21 cellular contexts compared by ENCODE assay signal in genomic region chr7:132458685-132459084, GRCh38.
"Had no signal": no experiment of that assay in that cellular context is flagged by ENCODE, and none has a peak within 500 bp of the region (broad histone marks: within the 10 kb centered on the region; RNA-seq: fewer than 3 reads in every experiment).

No MANE protein-coding gene starts in this region.

- ATAC-seq: activated CD4-positive, CD25-positive, alpha-beta regulatory T cell treated with anti-CD3 and anti-CD28 coated beads, Interleukin-2, amount 50 U/mL, for 24 hours; activated CD8-positive, alpha-beta memory T cell treated with anti-CD3 and anti-CD28 coated beads, Interleukin-2, amount 10 ng/mL, durations not matched to agents 7 days and 5 days; stimulated activated memory B cell treated with anti-CD40 and anti-IgM and Interleukin-4, amounts not matched to agents 10 μg/mL and 1 μg/mL and 100 μg/mL, for 72 hours; upper lobe of right lung had no signal

- H3K4me1 Mint-ChIP-seq: mesothelial cell of epicardium; naive B cell; stimulated activated memory B cell treated with anti-CD40 and anti-IgM and Interleukin-4, amounts not matched to agents 10 μg/mL and 1 μg/mL and 100 μg/mL, for 72 hours had no signal

- H3K27ac Mint-ChIP-seq: activated CD4-positive, alpha-beta memory T cell treated with anti-CD3 and anti-CD28 coated beads, Interleukin-2, amount 10 ng/mL, durations not matched to agents 7 days and 5 days; activated CD4-positive, alpha-beta T cell treated with anti-CD3 and anti-CD28 coated beads, Interleukin-2, amount 10 ng/mL, durations not matched to agents 24 days and 14 days; activated CD8-positive, alpha-beta memory T cell treated with anti-CD3 and anti-CD28 coated beads, Interleukin-2, amount 10 ng/mL, durations not matched to agents 7 days and 5 days; activated T-helper 2 cell treated with anti-CD3 and anti-CD28 coated beads, Interferon-gamma antibody, Interleukin-2, Interleukin-4, amounts not matched to agents 10 μg/mL and 5 μg/mL and 100 μg/mL, durations not matched to agents 14 hours and 24 hours and 36 hours; mesothelial cell of epicardium; naive B cell; neural progenitor cell; stimulated activated memory B cell treated with anti-CD40 and anti-IgM and Interleukin-4, amounts not matched to agents 10 μg/mL and 1 μg/mL and 100 μg/mL, for 72 hours had no signal

- H3K36me3 Mint-ChIP-seq: activated CD8-positive, alpha-beta memory T cell treated with anti-CD3 and anti-CD28 coated beads, Interleukin-2, amount 10 ng/mL, durations not matched to agents 7 days and 5 days; mesothelial cell of epicardium; naive B cell; neural progenitor cell; stimulated activated memory B cell treated with anti-CD40 and anti-IgM and Interleukin-4, amounts not matched to agents 10 μg/mL and 1 μg/mL and 100 μg/mL, for 72 hours had no signal

- DNase-seq: activated CD4-positive, alpha-beta memory T cell treated with anti-CD3 and anti-CD28 coated beads, Interleukin-2, amount 10 ng/mL, durations not matched to agents 7 days and 5 days; activated CD4-positive, alpha-beta T cell treated with anti-CD3 and anti-CD28 coated beads, Interleukin-2, amount 10 ng/mL, durations not matched to agents 24 days and 14 days; activated CD8-positive, alpha-beta memory T cell treated with anti-CD3 and anti-CD28 coated beads, Interleukin-2, amount 10 ng/mL, durations not matched to agents 7 days and 5 days; activated T-cell treated with anti-CD3 and anti-CD28 coated beads, Interleukin-2, amount 50 U/mL, for 48 hours; amygdala; central memory CD4-positive, alpha-beta T cell; foreskin fibroblast; head of caudate nucleus; naive B cell; stimulated activated CD4-positive, alpha-beta T cell treated with anti-CD3 and anti-CD28 coated beads, Interleukin-1b, Interleukin-23, amount 100 ng/mL, for 48 hours; stimulated activated CD4-positive, alpha-beta T cell treated with anti-CD3 and anti-CD28 coated beads, Interleukin-4, amount 100 ng/mL, for 4 hours; stimulated activated CD8-positive, alpha-beta memory T cell treated with anti-CD3 and anti-CD28 coated beads, Interleukin-4, amount 100 ng/mL, for 48 hours; T-helper 9 cell; tibial artery; upper lobe of right lung; WERI-Rb-1 had no signal

- H3K4me3 Mint-ChIP-seq: activated CD4-positive, alpha-beta memory T cell treated with anti-CD3 and anti-CD28 coated beads, Interleukin-2, amount 10 ng/mL, durations not matched to agents 7 days and 5 days; activated CD4-positive, alpha-beta T cell treated with anti-CD3 and anti-CD28 coated beads, Interleukin-2, amount 10 ng/mL, durations not matched to agents 24 days and 14 days; activated CD8-positive, alpha-beta memory T cell treated with anti-CD3 and anti-CD28 coated beads, Interleukin-2, amount 10 ng/mL, durations not matched to agents 7 days and 5 days; mesothelial cell of epicardium; naive B cell; neural progenitor cell; stimulated activated memory B cell treated with anti-CD40 and anti-IgM and Interleukin-4, amounts not matched to agents 10 μg/mL and 1 μg/mL and 100 μg/mL, for 72 hours had no signal

- H3K9me3 Mint-ChIP-seq: activated CD4-positive, alpha-beta memory T cell treated with anti-CD3 and anti-CD28 coated beads, Interleukin-2, amount 10 ng/mL, durations not matched to agents 7 days and 5 days; activated CD4-positive, alpha-beta T cell treated with anti-CD3 and anti-CD28 coated beads, Interleukin-2, amount 10 ng/mL, durations not matched to agents 24 days and 14 days; activated T-helper 2 cell treated with anti-CD3 and anti-CD28 coated beads, Interferon-gamma antibody, Interleukin-2, Interleukin-4, amounts not matched to agents 10 μg/mL and 5 μg/mL and 100 μg/mL, durations not matched to agents 14 hours and 24 hours and 36 hours; mesothelial cell of epicardium; naive B cell; neural progenitor cell; stimulated activated memory B cell treated with anti-CD40 and anti-IgM and Interleukin-4, amounts not matched to agents 10 μg/mL and 1 μg/mL and 100 μg/mL, for 72 hours had no signal
